20 cellular contexts compared by ENCODE assay signal in genomic region chr10:67088035-67088434, GRCh38.
"Had no signal": no experiment of that assay in that cellular context is flagged by ENCODE, and none has a peak within 500 bp of the region (broad histone marks: within the 10 kb centered on the region; RNA-seq: fewer than 3 reads in every experiment).

No MANE protein-coding gene starts in this region.

- ATAC-seq: activated CD4-positive, alpha-beta T cell treated with anti-CD3 and anti-CD28 coated beads for 36 hours; activated naive CD4-positive, alpha-beta T cell treated with anti-CD3 and anti-CD28 coated beads, Interleukin-2, amount 50 U/mL, for 72 hours; activated T-cell treated with anti-CD3 and anti-CD28 coated beads, Interleukin-2, amount 50 U/mL, for 72 hours; mucosa of descending colon; natural killer cell treated with Interleukin-12 subunit alpha and Interleukin-12 subunit beta and Interleukin-15 and Interleukin-18, amount 100 ng/mL, for 72 hours; sciatic nerve; stimulated activated naive CD8-positive, alpha-beta T cell treated with anti-CD3 and anti-CD28 coated beads, Interleukin-15, Interleukin-2, amounts not matched to agents 100 U/mL and 50 U/mL, for 24 hours had no signal

- DNase-seq: activated CD4-positive, alpha-beta T cell treated with anti-CD3 and anti-CD28 coated beads for 36 hours; activated CD4-positive, CD25-positive, alpha-beta regulatory T cell; activated naive CD4-positive, alpha-beta T cell; activated T-cell treated with anti-CD3 and anti-CD28 coated beads for 4 hours; activated T-cell treated with anti-CD3 and anti-CD28 coated beads, Interleukin-2, amount 50 U/mL, for 72 hours; foreskin fibroblast; hippocampal formation; left cardiac atrium; mesenchymal stem cell; mucosa of descending colon; stimulated activated CD4-positive, alpha-beta T cell treated with anti-CD3 and anti-CD28 coated beads, Interleukin-12 subunit alpha, Interleukin-12 subunit beta, amount 100 ng/mL, for 4 hours; stimulated activated CD4-positive, alpha-beta T cell treated with anti-CD3 and anti-CD28 coated beads, Interleukin-4, amount 100 ng/mL, for 1 hour; stimulated activated naive CD8-positive, alpha-beta T cell treated with anti-CD3 and anti-CD28 coated beads, Interleukin-15, Interleukin-2, amounts not matched to agents 100 U/mL and 50 U/mL, for 24 hours; testis; transverse colon had no signal

- H3K4me1 ChIP-seq: testis, transverse colon had no signal

- H3K27ac ChIP-seq: cardiac muscle cell, skin epidermis, testis, transverse colon had no signal

- H3K36me3 ChIP-seq: cardiac muscle cell, transverse colon had no signal

- H3K9me3 ChIP-seq: mucosa of descending colon, testis, transverse colon had no signal

- H3K27me3 ChIP-seq: cardiac muscle cell, testis, transverse colon had no signal

- H3K4me3 ChIP-seq: cardiac muscle cell, mucosa of descending colon, skin epidermis, testis, transverse colon had no signal
